6 cellular contexts compared by ENCODE assay signal in the genomic region with DNA sequence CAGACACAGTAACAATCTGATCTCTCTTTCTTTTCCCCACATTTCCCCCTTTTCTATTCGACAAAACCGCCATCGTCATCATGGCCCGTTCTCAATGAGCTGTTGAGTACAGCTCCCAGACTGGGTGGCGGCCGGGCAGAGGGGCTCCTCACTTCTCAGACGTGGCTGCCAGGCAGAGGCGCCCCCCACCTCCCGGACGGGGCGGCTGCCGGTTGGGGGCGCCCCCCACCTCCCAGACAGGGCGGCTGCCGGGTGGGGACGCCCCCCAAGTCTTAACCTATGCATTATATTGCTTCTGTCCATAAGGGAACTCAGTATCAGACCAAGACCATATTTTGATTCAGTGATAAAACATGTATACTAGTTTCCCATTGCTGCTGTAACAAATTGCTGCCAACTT. TPM values are rescaled to one million over a fixed set of nuclear protein-coding genes. Genes with fewer than 3 reads are reported as not detected.
"Had no signal": no experiment of that assay in that cellular context is flagged by ENCODE, and none has a peak within 500 bp of the region (broad histone marks: within the 10 kb centered on the region; RNA-seq: fewer than 3 reads in every experiment).

No MANE protein-coding gene starts in this region.

RNA-seq across cellular contexts. Expression of a gene that starts 5.8 kb away (rescaled TPM):
- total RNA-seq: GM23248, GM23338, H1, H4, H7, HFFc6 had no signal
